ENCODE assay signal across 8 cellular contexts in genomic region chr1:209860293-209860881, GRCh38. TPM values are rescaled to one million over a fixed set of nuclear protein-coding genes. Genes with fewer than 3 reads are reported as not detected.
DNase-seq lines count a peak whose midpoint lies in the region; ATAC-seq lines count a peak whose summit lies in the region.

No MANE protein-coding gene starts in this region.

- peaks cover 17 to 28% of the 10 kb centered on the region in 2 donors for H3K27me3 Mint-ChIP-seq in CD8-positive, alpha-beta memory T cell
- peaks cover 8% of the 10 kb centered on the region for H3K27me3 Mint-ChIP-seq in memory B cell

- no peaks in the 10 kb centered on the region for H3K36me3 ChIP-seq in CD8-positive, alpha-beta memory T cell (ENCODE audit: insufficient read depth, low read length)

- no peaks in the 10 kb centered on the region for H3K4me1 ChIP-seq in CD8-positive, alpha-beta memory T cell (ENCODE audit: insufficient read depth, low read length)

- peaks cover 0 to 4% (median 2%) of the 10 kb centered on the region in 3 donors for H3K36me3 Mint-ChIP-seq in CD8-positive, alpha-beta memory T cell
- peaks cover 8% of the 10 kb centered on the region for H3K36me3 Mint-ChIP-seq in memory B cell

- ATAC-seq in GM19395 (IDR thresholded peaks at IDR 0.05; ENCODE audit: unreplicated experiment) (peak; percentile 95), HG03457 (IDR thresholded peaks at IDR 0.05; ENCODE audit: unreplicated experiment) (peak; percentile 93), memory B cell (ENCODE audit: low read depth) (peak; percentile 86)

- no peaks in the 10 kb centered on the region for H3K4me1 Mint-ChIP-seq in CD8-positive, alpha-beta memory T cell
- no peaks in the 10 kb centered on the region for H3K4me1 Mint-ChIP-seq in memory B cell

- CTCF ChIA-PET in CD8-positive, alpha-beta memory T cell (lab: Charles Lee): interaction anchor here (0.6 to 2.6 kb wide), 11 partner anchors 10 to 546 kb away, joined by 3 to 15 read pairs (median 4); no protein-coding TSS in a partner anchor

- H3K9me3 Mint-ChIP-seq in CD8-positive, alpha-beta memory T cell: no peaks in the 10 kb centered on the region
- H3K9me3 Mint-ChIP-seq in memory B cell: no peaks in the 10 kb centered on the region

- no peak overlapping the region for H3K27ac Mint-ChIP-seq in CD8-positive, alpha-beta memory T cell
- H3K27ac Mint-ChIP-seq in memory B cell: no peak overlapping the region

- peak; percentile 39 to 78 (median 53) for DNase-seq in CD8-positive, alpha-beta memory T cell
- peak; percentile 38 for DNase-seq in NCI-H748 treated with DMSO at 0.1 percent for 48 hours (lab: John Stamatoyannopoulos, UW)
- DNase-seq in activated CD4-positive, alpha-beta T cell treated with anti-CD3 and anti-CD28 coated beads, Interleukin-2, amount 50 U/mL, for 4 hours: peak; percentile 61 to 64
- DNase-seq in ecto neural progenitor cell (ENCODE audit: low spot score): peak; percentile 82
- DNase-seq in memory B cell (ENCODE audit: low spot score in 2 of 2): peak; percentile 43 to 46
- DNase-seq in stimulated activated CD8-positive, alpha-beta memory T cell treated with anti-CD3 and anti-CD28 coated beads, Interleukin-2, amount 100 ng/mL, for 1 hour (ENCODE audit: low read depth in 2 of 2): peak; percentile 22 to 59

- no peak overlapping the region for H3K27ac ChIP-seq in CD8-positive, alpha-beta memory T cell (ENCODE audit: low read depth, low read length)

- H3K9me3 ChIP-seq in CD8-positive, alpha-beta memory T cell (ENCODE audit: low read length): no peaks in the 10 kb centered on the region

- H3K27me3 ChIP-seq in CD8-positive, alpha-beta memory T cell (ENCODE audit: insufficient read depth, low read length, poor library complexity, severe bottlenecking): no peaks in the 10 kb centered on the region

- no peak overlapping the region for H3K4me3 Mint-ChIP-seq in CD8-positive, alpha-beta memory T cell
- H3K4me3 Mint-ChIP-seq in memory B cell: no peak overlapping the region

- no peak overlapping the region for H3K4me3 ChIP-seq in CD8-positive, alpha-beta memory T cell (ENCODE audit: low read length)

- POLR2A ChIA-PET in CD8-positive, alpha-beta memory T cell (lab: Charles Lee): no interaction called here

RNA-seq across cellular contexts. Expression of gene UTP25, which starts 32.6 kb away (rescaled TPM):
- total RNA-seq in CD8-positive, alpha-beta memory T cell: 10 to 100 TPM; 14.9 to 15.2 TPM
- polyA plus RNA-seq in CD8-positive, alpha-beta memory T cell: 4.9 TPM

RNA-seq across cellular contexts. Expression of gene IRF6, which starts 54.4 kb away (rescaled TPM):
- 1 to 10 TPM; 1.2 TPM for total RNA-seq in CD8-positive, alpha-beta memory T cell
- polyA plus RNA-seq in CD8-positive, alpha-beta memory T cell: 1.0 TPM
